Comparison of ENCODE assay signal across 20 cellular contexts in genomic region chr22:42280836-42281235, GRCh38.
"Had no signal": no experiment of that assay in that cellular context is flagged by ENCODE, and none has a peak within 500 bp of the region (broad histone marks: within the 10 kb centered on the region; RNA-seq: fewer than 3 reads in every experiment).

No MANE protein-coding gene starts in this region.

- H3K27ac Mint-ChIP-seq: endodermal cell had no signal

- H3K9me3 ChIP-seq: colonic mucosa, left lung, upper lobe of right lung had no signal

- DNase-seq: activated CD4-positive, alpha-beta T cell treated with anti-CD3 and anti-CD28 coated beads, Interleukin-2, amount 50 U/mL, for 1 hour; activated CD4-positive, CD25-positive, alpha-beta regulatory T cell treated with anti-CD3 and anti-CD28 coated beads, Interleukin-2, amount 50 U/mL, for 72 hours; activated CD8-positive, alpha-beta memory T cell treated with anti-CD3 and anti-CD28 coated beads, Interleukin-2, amount 50 U/mL, for 48 hours; activated naive CD4-positive, alpha-beta T cell; anterior cingulate cortex; central memory CD4-positive, alpha-beta T cell; colonic mucosa; endodermal cell; hypothalamus; mammary epithelial cell; stimulated activated CD4-positive, alpha-beta T cell treated with anti-CD3 and anti-CD28 coated beads, Interleukin-12 subunit alpha, Interleukin-12 subunit beta, amount 100 ng/mL, for 4 hours; stimulated activated CD4-positive, alpha-beta T cell treated with anti-CD3 and anti-CD28 coated beads, Interleukin-1b, Interleukin-23, amount 100 ng/mL, for 48 hours; stimulated activated CD8-positive, alpha-beta memory T cell treated with anti-CD3 and anti-CD28 coated beads, Interleukin-4, amount 100 ng/mL, for 48 hours; stimulated activated naive CD4-positive, alpha-beta T cell had no signal

- H3K4me3 ChIP-seq: colonic mucosa, left lung, upper lobe of right lung had no signal

- ATAC-seq: left lung, upper lobe of right lung had no signal

- H3K36me3 Mint-ChIP-seq: brain had no signal

- H3K4me3 Mint-ChIP-seq: endodermal cell had no signal

- H3K36me3 ChIP-seq: colonic mucosa, left lung, upper lobe of right lung had no signal

- FAIRE-seq: frontal cortex, keratinocyte had no signal

- H3K27ac ChIP-seq: colonic mucosa, left lung, parathyroid adenoma, upper lobe of right lung had no signal

- H3K79me2 ChIP-seq: parathyroid adenoma had no signal

- H3K9me3 Mint-ChIP-seq: endodermal cell had no signal

- H3K27me3 ChIP-seq: colonic mucosa had no signal

- H2AFZ ChIP-seq: parathyroid adenoma had no signal

- H3K9ac ChIP-seq: parathyroid adenoma had no signal

- H3K4me1 ChIP-seq: parathyroid adenoma had no signal
